25 cellular contexts compared by ENCODE assay signal in genomic region chrX:38311743-38312142, GRCh38. TPM values are rescaled to one million over a fixed set of nuclear protein-coding genes. Genes with fewer than 3 reads are reported as not detected.
DNase-seq lines count a peak whose midpoint lies in the region; ATAC-seq, FAIRE-seq and TF ChIP-seq lines count a peak whose summit lies in the region.
"Had no signal": no experiment of that assay in that cellular context is flagged by ENCODE, and none has a peak within 500 bp of the region (broad histone marks: within the 10 kb centered on the region; RNA-seq: fewer than 3 reads in every experiment).

No MANE protein-coding gene starts in this region.

- H3K4me3 ChIP-seq in mammary epithelial cell (replicated peaks in 1 of 3; ENCODE audit: insufficient read depth in 1 of 3, low read depth in 2 of 3, low read length in 3 of 3) (no peak overlapping the region), RWPE2 (ENCODE audit: severe bottlenecking) (no peak overlapping the region), endothelial cell of umbilical vein (replicated peaks in 1 of 3; ENCODE audit: insufficient read depth in 1 of 3, low read depth in 1 of 3, low read length in 3 of 3) (no peak overlapping the region), thyroid gland (replicated peaks in 1 of 3) (no peak overlapping the region)

- peaks cover 2% of the 10 kb centered on the region for H3K36me3 ChIP-seq in mammary epithelial cell (ENCODE audit: insufficient read depth, low read length)
- no peaks in the 10 kb centered on the region for H3K36me3 ChIP-seq in RWPE2 (ENCODE audit: low read depth)
- no peaks in the 10 kb centered on the region for H3K36me3 ChIP-seq in endothelial cell of umbilical vein (ENCODE audit: control insufficient read depth in 2 of 2, extremely low read depth in 1 of 2, insufficient read depth in 2 of 2, low read length in 2 of 2)
- no peaks in the 10 kb centered on the region for H3K36me3 ChIP-seq in thyroid gland

- DNase-seq in MCF 10A (ENCODE audit: unreplicated experiment): no peak
- DNase-seq in mammary epithelial cell: no peak
- no peak for DNase-seq in RWPE2 (ENCODE audit: low spot score)
- DNase-seq in endothelial cell of umbilical vein (ENCODE audit: low read depth, low spot score): peak; percentile 69
- DNase-seq in thyroid gland: no peak
- no peak for DNase-seq in NCI-H774 (lab: John Stamatoyannopoulos, UW)
- DNase-seq: 8988T; Calu3; CD8-positive, alpha-beta memory T cell; DMS153; GF-D8; Karpas-422; MM.1S; NCI-H1048; NCI-H1417 treated with DMSO at 0.1 percent for 48 hours; NCI-H187 treated with DMSO at 0.1 percent for 48 hours; NCI-H2107; Right ventricle myocardium superior; T-cell had no signal

- in situ Hi-C loops in mammary epithelial cell (cut with MboI; ENCODE audit: low sequenced_read_pairs in 2 of 2): no loop called here

- TF ChIP-seq CTCF in MCF 10A (IDR thresholded peaks at IDR 0.05; ENCODE audit: unreplicated experiment) (no peak), mammary epithelial cell (conservative IDR thresholded peaks at IDR 0.05 in 1 of 2, IDR thresholded peaks at IDR 0.05 in 1 of 2; ENCODE audit: extremely low read depth in 1 of 2, insufficient read depth in 1 of 2, low read depth in 1 of 2, low read length in 2 of 2) (no peak), RWPE2 (IDR thresholded peaks at IDR 0.05; ENCODE audit: poor library complexity, severe bottlenecking) (no peak), endothelial cell of umbilical vein (IDR thresholded peaks at IDR 0.05; ENCODE audit: extremely low read depth in 1 of 2, insufficient read depth in 1 of 2, low read depth in 1 of 2, low read length in 2 of 2) (no peak), thyroid gland (IDR thresholded peaks at IDR 0.05) (no peak)

- no peak overlapping the region for H3K27ac Mint-ChIP-seq in MCF 10A (ENCODE audit: low read depth, unreplicated experiment)
- H3K27ac Mint-ChIP-seq: CD8-positive, alpha-beta memory T cell; T-cell had no signal

- POLR2A ChIA-PET in MCF 10A (lab: Yijun Ruan, JAX) (interaction anchor here (1.7 to 2.9 kb wide), 2 partner anchors 12 to 15 kb away, joined by 5 to 19 read pairs; partner anchors contain the start of gene RPGR), endothelial cell of umbilical vein (lab: Charles Lee) (interaction anchor here (0.6 kb wide), 1 partner anchor 15 kb away, joined by 4 read pairs; the partner anchor contains the start of gene RPGR)

- ATAC-seq in RWPE2 (ENCODE audit: low read depth) (no peak), HG03521 (IDR thresholded peaks at IDR 0.05; ENCODE audit: unreplicated experiment) (no peak), HG03135 (IDR thresholded peaks at IDR 0.05; ENCODE audit: unreplicated experiment) (no peak)
- ATAC-seq: T-cell had no signal

- intact Hi-C loops in MCF 10A (cut with micrococcal nuclease): loop anchor here (2.0 kb wide), 1 partner anchor 15 kb away; the partner anchor contains the start of gene RPGR
- intact Hi-C loops in mammary epithelial cell (cut with micrococcal nuclease): no loop called here
- intact Hi-C loops in endothelial cell of umbilical vein (cut with micrococcal nuclease): no loop called here
- intact Hi-C loops in thyroid gland (cut with DNase I): no loop called here

- BruUV-seq in MCF 10A (replicated peaks; lab: Mats Ljungman, UMichigan) (TSS peak; percentile 57), mammary epithelial cell (replicated peaks; lab: Mats Ljungman, UMichigan) (no TSS peak), endothelial cell of umbilical vein (replicated peaks; lab: Mats Ljungman, UMichigan) (no TSS peak)

- no peak overlapping the region for H3K4me3 Mint-ChIP-seq in MCF 10A (ENCODE audit: unreplicated experiment)
- H3K4me3 Mint-ChIP-seq: CD8-positive, alpha-beta memory T cell; T-cell had no signal

- peak; percentile 42 for FAIRE-seq in endothelial cell of umbilical vein (lab: Jason Lieb, UNC)
- FAIRE-seq: H1 had no signal

- CTCF ChIA-PET in MCF 10A (lab: Yijun Ruan, JAX): interaction anchor here (0.6 to 0.7 kb wide), 2 partner anchors 14 to 62 kb away, joined by 3 read pairs; no protein-coding TSS in a partner anchor
- CTCF ChIA-PET in mammary epithelial cell (lab: Charles Lee; ENCODE audit: low non-redundant PET): no interaction called here
- CTCF ChIA-PET in endothelial cell of umbilical vein (lab: Charles Lee): interaction anchor here (0.5 to 1.3 kb wide), 3 partner anchors 8 to 474 kb away, joined by 3 to 8 read pairs (median 3); partner anchors contain the start of gene RPGR

- H3K27me3 Mint-ChIP-seq in MCF 10A (ENCODE audit: insufficient read depth, unreplicated experiment): peaks cover 26% of the 10 kb centered on the region
- H3K27me3 Mint-ChIP-seq: T-cell had no signal

- dilution Hi-C loops in mammary epithelial cell (cut with HindIII; ENCODE audit: low sequenced_read_pairs): no loop called here
- dilution Hi-C loops in endothelial cell of umbilical vein (cut with MboI; ENCODE audit: extremely low pct_ligation_motif_present, low sequenced_read_pairs): no loop called here

- no peak overlapping the region for H3K9ac ChIP-seq in mammary epithelial cell (ENCODE audit: insufficient read depth, low read length)
- no peak overlapping the region for H3K9ac ChIP-seq in endothelial cell of umbilical vein (replicated peaks; ENCODE audit: extremely low read depth, insufficient read depth, low read length)

- H3K9me1 ChIP-seq in endothelial cell of umbilical vein (replicated peaks; ENCODE audit: control insufficient read depth, extremely low read depth, insufficient read depth, low read length): no peaks in the 10 kb centered on the region

- H3K4me1 ChIP-seq in mammary epithelial cell (ENCODE audit: insufficient read depth, low read length) (peaks cover 9% of the 10 kb centered on the region), RWPE2 (ENCODE audit: insufficient read depth, poor library complexity, severe bottlenecking) (peaks cover 4% of the 10 kb centered on the region), endothelial cell of umbilical vein (ENCODE audit: control insufficient read depth, extremely low read depth, insufficient read depth, low read length) (peaks cover 31% of the 10 kb centered on the region), thyroid gland (no peaks in the 10 kb centered on the region)

- H3K9me3 Mint-ChIP-seq in MCF 10A (ENCODE audit: unreplicated experiment): no peaks in the 10 kb centered on the region
- H3K9me3 Mint-ChIP-seq: CD8-positive, alpha-beta memory T cell; T-cell had no signal

- no peaks in the 10 kb centered on the region for H4K20me1 ChIP-seq in mammary epithelial cell (ENCODE audit: insufficient read depth, low read length)
- H4K20me1 ChIP-seq in endothelial cell of umbilical vein (replicated peaks; ENCODE audit: control insufficient read depth, extremely low read depth, insufficient read depth, low read length): no peaks in the 10 kb centered on the region

- peaks cover 19% of the 10 kb centered on the region for H3K4me1 Mint-ChIP-seq in MCF 10A (ENCODE audit: insufficient read depth, unreplicated experiment)
- H3K4me1 Mint-ChIP-seq: CD8-positive, alpha-beta memory T cell; T-cell had no signal

- H2AFZ ChIP-seq in mammary epithelial cell (ENCODE audit: low read depth, low read length) (no peak overlapping the region), endothelial cell of umbilical vein (ENCODE audit: low read depth, low read length) (no peak overlapping the region)

- no peaks in the 10 kb centered on the region for H3K27me3 ChIP-seq in mammary epithelial cell (ENCODE audit: insufficient read depth, low read length)
- no peaks in the 10 kb centered on the region for H3K27me3 ChIP-seq in RWPE2 (ENCODE audit: insufficient read depth, poor library complexity, severe bottlenecking)
- H3K27me3 ChIP-seq in endothelial cell of umbilical vein (ENCODE audit: control insufficient read depth in 2 of 2, insufficient read depth in 2 of 2, low read length in 2 of 2): no peaks in the 10 kb centered on the region
- H3K27me3 ChIP-seq in thyroid gland: no peaks in the 10 kb centered on the region

- H3K27ac ChIP-seq in mammary epithelial cell (ENCODE audit: insufficient read depth, low read depth, low read length) (no peak overlapping the region), RWPE2 (ENCODE audit: poor library complexity, severe bottlenecking) (peak overlapping the region; percentile 41), endothelial cell of umbilical vein (ENCODE audit: insufficient read depth, low read depth, low read length) (peak overlapping the region; percentile 82), thyroid gland (no peak overlapping the region)
- H3K27ac ChIP-seq: C4-2B had no signal

- H3K79me2 ChIP-seq in mammary epithelial cell (ENCODE audit: insufficient read depth, low read length) (no peaks in the 10 kb centered on the region), endothelial cell of umbilical vein (ENCODE audit: control insufficient read depth, insufficient read depth, low read length) (no peaks in the 10 kb centered on the region)

- H3K4me2 ChIP-seq in mammary epithelial cell (ENCODE audit: insufficient read depth, low read depth, low read length): no peak overlapping the region
- peak overlapping the region; percentile 39 for H3K4me2 ChIP-seq in endothelial cell of umbilical vein (ENCODE audit: insufficient read depth, low read length)

- H3K9me3 ChIP-seq in mammary epithelial cell (replicated peaks; ENCODE audit: insufficient read depth, low read length) (no peaks in the 10 kb centered on the region), RWPE2 (ENCODE audit: severe bottlenecking) (no peaks in the 10 kb centered on the region), endothelial cell of umbilical vein (replicated peaks; ENCODE audit: control insufficient read depth, insufficient read depth, low read length) (no peaks in the 10 kb centered on the region), thyroid gland (no peaks in the 10 kb centered on the region)

- WGBS in mammary epithelial cell (ENCODE audit: low coverage, missing lambda C conversion rate): 97% methylated on average over 2 of the region's 2 CpGs
- 92 to 97% methylated on average over 2 of the region's 2 CpGs for WGBS in thyroid gland, 2 donors

- H3K36me3 Mint-ChIP-seq in MCF 10A (ENCODE audit: insufficient read depth, unreplicated experiment): peaks cover 23% of the 10 kb centered on the region

- no peak for TF ChIP-seq POLR2A in endothelial cell of umbilical vein (IDR thresholded peaks at IDR 0.05; ENCODE audit: low read depth, low read length)
- TF ChIP-seq POLR2A in thyroid gland (IDR thresholded peaks at IDR 0.05): no peak

RNA-seq across cellular contexts. Expression of gene RPGR, which starts 15.6 kb away (rescaled TPM):
- total RNA-seq in MCF 10A (2022): 18.9 and 23.8 TPM in 2 replicates
- 10 to 100 TPM in 1 of 2 donors, 1 to 10 TPM in 1; 7.8 to 11.3 TPM for total RNA-seq in mammary epithelial cell
- polyA plus RNA-seq in mammary epithelial cell: 0.96 TPM
- polyA minus RNA-seq in mammary epithelial cell: 7.2 TPM
- 21.1 and 24.0 TPM in 2 replicates for total RNA-seq in endothelial cell of umbilical vein
- polyA plus RNA-seq in endothelial cell of umbilical vein: 1.8 and 2.7 TPM in 2 replicates
- polyA plus RNA-seq in endothelial cell of umbilical vein (2011; cell fraction: cytosol; rRNA removed): 3.0 and 3.5 TPM in 2 replicates
- polyA plus RNA-seq in endothelial cell of umbilical vein (2011; cell fraction: nucleus; rRNA removed): 17.5 and 24.5 TPM in 2 replicates
- 18.9 and 29.3 TPM in 2 replicates for polyA plus RNA-seq in endothelial cell of umbilical vein (2012)
- polyA minus RNA-seq in endothelial cell of umbilical vein: 11.8 and 19.2 TPM in 2 replicates
- 2.9 TPM for polyA minus RNA-seq in endothelial cell of umbilical vein (2011; cell fraction: cytosol; rRNA and poly(A)+ RNA removed)
- polyA minus RNA-seq in endothelial cell of umbilical vein (2011; cell fraction: nucleus; rRNA and poly(A)+ RNA removed): 34.0 and 37.1 TPM in 2 replicates
- total RNA-seq in thyroid gland: 10 to 100 TPM; 22.6 to 51.2 (median 35.4) TPM

RNA-seq across cellular contexts. Expression of gene OTC, which starts 40.7 kb away (rescaled TPM):
- total RNA-seq in MCF 10A (2022) (not detected in 2 replicates), mammary epithelial cell (not detected), endothelial cell of umbilical vein (not detected in 2 replicates), thyroid gland (1 to 10 TPM in 1 of 4 donors, under 1 TPM in 1, not detected in 2; 0.33 to 1.2 TPM)
- polyA plus RNA-seq in mammary epithelial cell (not detected), endothelial cell of umbilical vein (not detected in 2 replicates)
- polyA minus RNA-seq in mammary epithelial cell (not detected), endothelial cell of umbilical vein (not detected in 2 replicates)
- polyA plus RNA-seq in endothelial cell of umbilical vein (2011; cell fraction: cytosol; rRNA removed): not detected in 2 replicates
- polyA plus RNA-seq in endothelial cell of umbilical vein (2011; cell fraction: nucleus; rRNA removed): not detected in 2 replicates
- polyA plus RNA-seq in endothelial cell of umbilical vein (2012): not detected in 2 replicates
- not detected for polyA minus RNA-seq in endothelial cell of umbilical vein (2011; cell fraction: cytosol; rRNA and poly(A)+ RNA removed)
- polyA minus RNA-seq in endothelial cell of umbilical vein (2011; cell fraction: nucleus; rRNA and poly(A)+ RNA removed): not detected in 2 replicates
- total RNA-seq: Calu3, H1, NCI-H460, OCI-LY7, Right ventricle myocardium superior, T-cell had no signal
- polyA plus RNA-seq: CD8-positive, alpha-beta memory T cell; H1 had no signal

Comparison
In these comparisons a context has a peak if more than half of its experiments do, and no peak if none do; other contexts are left out.
1. H3K27ac ChIP-seq: peak in RWPE2 (single experiment) and endothelial cell of umbilical vein (single experiment); none in mammary epithelial cell (single experiment) and thyroid gland (0 of 3).